In genomic region chr16:24113115-24113745, GRCh38 we compare ENCODE assay signal across 25 cellular contexts.
"Had no signal": no experiment of that assay in that cellular context is flagged by ENCODE, and none has a peak within 500 bp of the region (broad histone marks: within the 10 kb centered on the region; RNA-seq: fewer than 3 reads in every experiment).

No MANE protein-coding gene starts in this region.

- H3K9ac ChIP-seq: neural progenitor cell, parathyroid adenoma had no signal

- H3K9me3 ChIP-seq: psoas muscle, right atrium auricular region, tibial nerve had no signal

- H3K27me3 ChIP-seq: right atrium auricular region, tibial nerve had no signal

- H3K4me3 ChIP-seq: neural progenitor cell, psoas muscle, right atrium auricular region, smooth muscle cell, tibial nerve had no signal

- H3K27me3 Mint-ChIP-seq: activated CD4-positive, alpha-beta memory T cell treated with anti-CD3 and anti-CD28 coated beads for 36 hours had no signal

- H3K4me1 ChIP-seq: neural progenitor cell, parathyroid adenoma, psoas muscle had no signal

- H3K4me3 Mint-ChIP-seq: activated CD4-positive, alpha-beta memory T cell treated with anti-CD3 and anti-CD28 coated beads for 36 hours; natural killer cell; neural progenitor cell had no signal

- H3K36me3 ChIP-seq: neural progenitor cell, right atrium auricular region, tibial nerve had no signal

- DNase-seq: activated CD4-positive, alpha-beta memory T cell treated with anti-CD3 and anti-CD28 coated beads for 36 hours; activated CD4-positive, alpha-beta T cell treated with anti-CD3 and anti-CD28 coated beads for 4 hours; activated effector memory CD4-positive, alpha-beta T cell treated with Interleukin-2 at 50 U/mL for 16 hours; activated naive CD4-positive, alpha-beta T cell treated with Interleukin-2 at 50 U/mL for 16 hours; activated T-cell treated with anti-CD3 and anti-CD28 coated beads, Interleukin-2, amount 50 U/mL, for 48 hours; amygdala; caudate nucleus; foreskin fibroblast; head of caudate nucleus; hippocampal formation; left colon; midbrain; natural killer cell; occipital lobe; psoas muscle; stimulated activated CD4-positive, alpha-beta T cell treated with anti-CD3 and anti-CD28 coated beads, Interleukin-1b, Interleukin-23, amount 100 ng/mL, for 48 hours; stimulated activated CD4-positive, alpha-beta T cell treated with anti-CD3 and anti-CD28 coated beads, Interleukin-4, amount 100 ng/mL, for 4 hours; stimulated activated CD8-positive, alpha-beta memory T cell treated with anti-CD3 and anti-CD28 coated beads, Interleukin-4, amount 100 ng/mL, for 48 hours; stimulated activated naive CD4-positive, alpha-beta T cell treated with Interleukin-2 at 50 U/mL for 16 hours had no signal

- H3K9me3 Mint-ChIP-seq: activated CD4-positive, alpha-beta memory T cell treated with anti-CD3 and anti-CD28 coated beads for 36 hours; natural killer cell; neural progenitor cell had no signal

- ATAC-seq: esophagus mucosa, left colon, natural killer cell, psoas muscle had no signal

- H2AFZ ChIP-seq: neural progenitor cell, parathyroid adenoma had no signal

- H3K4me2 ChIP-seq: neural progenitor cell, smooth muscle cell had no signal

- H3K79me2 ChIP-seq: parathyroid adenoma had no signal

- H3K36me3 Mint-ChIP-seq: neural progenitor cell had no signal

- H3K27ac Mint-ChIP-seq: activated CD4-positive, alpha-beta memory T cell treated with anti-CD3 and anti-CD28 coated beads for 36 hours; neural progenitor cell had no signal

- H3K27ac ChIP-seq: neural progenitor cell, parathyroid adenoma, psoas muscle, right atrium auricular region, tibial nerve had no signal
